Comparison of ENCODE assay signal across 23 cellular contexts in the genomic region with DNA sequence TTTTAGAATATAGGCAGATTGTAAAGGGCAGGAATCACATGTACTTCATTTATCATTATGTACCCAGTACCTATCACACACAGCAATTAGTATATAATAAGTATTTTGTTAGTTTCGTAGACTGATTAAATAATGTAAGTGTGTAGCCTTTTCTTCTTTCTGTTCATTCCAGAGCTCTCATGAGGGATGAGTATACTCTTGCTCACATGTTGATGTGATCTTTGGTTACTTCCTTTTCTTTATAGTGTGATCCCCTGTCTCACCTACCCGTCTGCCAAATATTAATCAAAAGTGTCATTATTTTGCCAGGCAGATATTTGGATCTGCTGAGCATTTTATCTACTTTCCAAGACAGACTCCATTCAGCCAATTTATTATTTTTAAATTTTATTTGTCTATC.
"Had no signal": no experiment of that assay in that cellular context is flagged by ENCODE, and none has a peak within 500 bp of the region (broad histone marks: within the 10 kb centered on the region; RNA-seq: fewer than 3 reads in every experiment).

No MANE protein-coding gene starts in this region.

- H3K27ac Mint-ChIP-seq: activated CD4-positive, alpha-beta memory T cell treated with anti-CD3 and anti-CD28 coated beads, Interleukin-2, amount 10 ng/mL, durations not matched to agents 7 days and 5 days; activated naive CD8-positive, alpha-beta T cell treated with anti-CD3 and anti-CD28 coated beads, Interleukin-2, amount 50 U/mL, for 24 hours; activated T-helper 1 cell treated with anti-CD3 and anti-CD28 coated beads, Interleukin-12 subunit alpha, Interleukin-12 subunit beta, Interleukin-2, Interleukin-4 antibody, amounts not matched to agents 30 ng/mL and 10 ng/mL and 1 ng/mL, durations not matched to agents 14 hours and 24 hours and 36 hours; type B pancreatic cell; WTC11 had no signal

- H3K4me3 Mint-ChIP-seq: activated CD4-positive, alpha-beta memory T cell treated with anti-CD3 and anti-CD28 coated beads, Interleukin-2, amount 10 ng/mL, durations not matched to agents 7 days and 5 days; activated naive CD8-positive, alpha-beta T cell treated with anti-CD3 and anti-CD28 coated beads, Interleukin-2, amount 50 U/mL, for 24 hours; activated T-helper 1 cell treated with anti-CD3 and anti-CD28 coated beads, Interleukin-12 subunit alpha, Interleukin-12 subunit beta, Interleukin-2, Interleukin-4 antibody, amounts not matched to agents 30 ng/mL and 10 ng/mL and 1 ng/mL, durations not matched to agents 14 hours and 24 hours and 36 hours; naive thymus-derived CD8-positive, alpha-beta T cell; type B pancreatic cell; WTC11 had no signal

- H3K4me3 ChIP-seq: esophagus squamous epithelium, heart right ventricle, left lung, lung, pancreas, psoas muscle, right atrium auricular region, thoracic aorta had no signal

- H3K4me1 ChIP-seq: esophagus squamous epithelium, heart right ventricle, left lung, pancreas, psoas muscle, right atrium auricular region had no signal

- ATAC-seq: activated naive CD8-positive, alpha-beta T cell treated with anti-CD3 and anti-CD28 coated beads, Interleukin-2, amount 50 U/mL, for 24 hours; heart right ventricle; left lung; naive thymus-derived CD8-positive, alpha-beta T cell; pancreas; psoas muscle; WTC11 had no signal

- H3K27ac ChIP-seq: esophagus squamous epithelium, heart right ventricle, left lung, pancreas, psoas muscle, right atrium auricular region, thoracic aorta had no signal

- H3K27me3 ChIP-seq: esophagus squamous epithelium, heart right ventricle, left lung, pancreas, right atrium auricular region had no signal

- H3K4me1 Mint-ChIP-seq: activated CD4-positive, alpha-beta memory T cell treated with anti-CD3 and anti-CD28 coated beads, Interleukin-2, amount 10 ng/mL, durations not matched to agents 7 days and 5 days; WTC11 had no signal

- DNase-seq: activated CD4-positive, alpha-beta memory T cell treated with anti-CD3 and anti-CD28 coated beads, Interleukin-2, amount 10 ng/mL, durations not matched to agents 7 days and 5 days; activated CD4-positive, alpha-beta T cell treated with anti-CD3 and anti-CD28 coated beads for 4 hours; activated gamma-delta T cell; activated naive CD4-positive, alpha-beta T cell treated with anti-CD3 and anti-CD28 coated beads, Interleukin-2, amount 50 U/mL, for 16 hours; activated naive CD8-positive, alpha-beta T cell treated with anti-CD3 and anti-CD28 coated beads, Interleukin-2, amount 50 U/mL, for 24 hours; effector memory CD4-positive, alpha-beta T cell; esophagus squamous epithelium; heart right ventricle; kidney; left lung; naive thymus-derived CD8-positive, alpha-beta T cell; pancreas; psoas muscle; stimulated activated CD4-positive, alpha-beta T cell treated with anti-CD3 and anti-CD28 coated beads, Interleukin-4, amount 100 ng/mL, for 24 hours; stimulated activated naive CD4-positive, alpha-beta T cell treated with Interleukin-2 at 50 U/mL for 16 hours; T-helper 1 cell; T1000 had no signal

- H3K27me3 Mint-ChIP-seq: activated CD4-positive, alpha-beta memory T cell treated with anti-CD3 and anti-CD28 coated beads, Interleukin-2, amount 10 ng/mL, durations not matched to agents 7 days and 5 days; activated naive CD8-positive, alpha-beta T cell treated with anti-CD3 and anti-CD28 coated beads, Interleukin-2, amount 50 U/mL, for 24 hours; naive thymus-derived CD8-positive, alpha-beta T cell; type B pancreatic cell had no signal

- H3K9me3 ChIP-seq: esophagus squamous epithelium, pancreas, psoas muscle, right atrium auricular region, thoracic aorta had no signal
